In the genomic region with DNA sequence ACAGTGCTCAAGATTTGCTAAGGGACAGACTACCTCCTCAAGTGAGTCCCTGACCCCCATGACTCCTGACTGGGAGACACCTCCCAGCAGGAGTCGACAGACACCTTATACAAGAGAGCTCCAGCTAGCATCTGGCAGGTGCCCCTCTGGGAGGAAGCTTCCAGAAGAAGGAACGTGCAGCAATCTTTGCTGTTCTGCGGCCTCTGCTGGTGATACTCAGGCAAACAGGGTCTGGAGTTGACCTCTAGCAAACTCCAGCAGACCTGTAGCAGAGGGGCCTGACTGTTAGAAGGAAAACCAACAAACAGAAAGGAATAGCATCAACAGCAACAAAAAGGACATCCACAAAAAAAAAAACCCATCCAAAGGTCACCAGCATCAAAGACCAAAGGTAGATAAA, we compare ENCODE assay signal across 2 cellular contexts. TPM values are rescaled to one million over a fixed set of nuclear protein-coding genes. Genes with fewer than 3 reads are reported as not detected.
"Had no signal": no experiment of that assay in that cellular context is flagged by ENCODE, and none has a peak within 500 bp of the region (broad histone marks: within the 10 kb centered on the region; RNA-seq: fewer than 3 reads in every experiment).

No MANE protein-coding gene starts in this region.

RNA-seq across cellular contexts. Expression of a gene that starts 58.0 kb away (rescaled TPM):
- polyA plus RNA-seq: immature natural killer cell; naive thymus-derived CD4-positive, alpha-beta T cell had no signal
